16 cellular contexts compared by ENCODE assay signal in genomic region chr12:105315130-105315529, GRCh38. TPM values are rescaled to one million over a fixed set of nuclear protein-coding genes. Genes with fewer than 3 reads are reported as not detected.
DNase-seq lines count a peak whose midpoint lies in the region; ATAC-seq and TF ChIP-seq lines count a peak whose summit lies in the region.
"Had no signal": no experiment of that assay in that cellular context is flagged by ENCODE, and none has a peak within 500 bp of the region (broad histone marks: within the 10 kb centered on the region; RNA-seq: fewer than 3 reads in every experiment).

No MANE protein-coding gene starts in this region.

- intact Hi-C loops in CD4-positive, alpha-beta T cell (cut with DNase I, micrococcal nuclease) = no loop called here
- intact Hi-C loops in colonic mucosa (cut with DNase I) = no loop called here

- H3K9ac ChIP-seq in colonic mucosa (ENCODE audit: low read depth in 2 of 2, low read length in 2 of 2) = no peak overlapping the region

- H3K9me2 ChIP-seq in hepatocyte (replicated peaks; ENCODE audit: insufficient read depth) = no peaks in the 10 kb centered on the region

- H3K27ac Mint-ChIP-seq in CD4-positive, alpha-beta T cell = peak overlapping the region; percentile 50
- H3K27ac Mint-ChIP-seq in HFFc6 = peak overlapping the region; percentile 95
- H3K27ac Mint-ChIP-seq: GM23338 had no signal

- no peaks in the 10 kb centered on the region for H4K20me1 ChIP-seq in hepatocyte (ENCODE audit: insufficient read depth, poor library complexity, severe bottlenecking)

- no peaks in the 10 kb centered on the region for H3K79me2 ChIP-seq in hepatocyte

- no peaks in the 10 kb centered on the region for H3K9me3 ChIP-seq in CD4-positive, alpha-beta T cell (ENCODE audit: control insufficient read depth, low read length)
- no peaks in the 10 kb centered on the region for H3K9me3 ChIP-seq in colonic mucosa
- H3K9me3 ChIP-seq in hepatocyte (ENCODE audit: low read depth) = no peaks in the 10 kb centered on the region
- H3K9me3 ChIP-seq: BE2C had no signal

- peaks cover under 1% of the 10 kb centered on the region for H3K27me3 Mint-ChIP-seq in CD4-positive, alpha-beta T cell
- H3K27me3 Mint-ChIP-seq in HFFc6 (ENCODE audit: insufficient read depth) = peaks cover 3% of the 10 kb centered on the region; the same call in 1 of the 2 replicates

- H3K4me1 ChIP-seq in colonic mucosa = peaks cover 7% of the 10 kb centered on the region
- peaks cover 24% of the 10 kb centered on the region for H3K4me1 ChIP-seq in hepatocyte (ENCODE audit: insufficient read depth)
- H3K4me1 ChIP-seq: BE2C had no signal

- CTCF ChIA-PET in CD4-positive, alpha-beta T cell (lab: Charles Lee) = interaction anchor here (0.6 kb wide), 1 partner anchor 17 kb away, joined by 3 read pairs; no protein-coding TSS in a partner anchor

- no peak for TF ChIP-seq CTCF in CD4-positive, alpha-beta T cell (IDR thresholded peaks at IDR 0.05)
- TF ChIP-seq CTCF in HFFc6 (IDR thresholded peaks at IDR 0.05) (no peak), colonic mucosa (IDR thresholded peaks at IDR 0.05) (no peak), hepatocyte (IDR thresholded peaks at IDR 0.05; ENCODE audit: poor library complexity) (no peak)

- H3K27me3 ChIP-seq in CD4-positive, alpha-beta T cell (ENCODE audit: control insufficient read depth, insufficient read depth, low read length) = no peaks in the 10 kb centered on the region
- H3K27me3 ChIP-seq in colonic mucosa = no peaks in the 10 kb centered on the region
- H3K27me3 ChIP-seq in hepatocyte = no peaks in the 10 kb centered on the region
- H3K27me3 ChIP-seq: BE2C had no signal

- H3K9me3 Mint-ChIP-seq in CD4-positive, alpha-beta T cell = peaks cover 5% of the 10 kb centered on the region
- peaks cover 15% of the 10 kb centered on the region for H3K9me3 Mint-ChIP-seq in HFFc6

- no peaks in the 10 kb centered on the region for H3K36me3 ChIP-seq in colonic mucosa
- H3K36me3 ChIP-seq in hepatocyte (replicated peaks; ENCODE audit: insufficient read depth, low read depth) = no peaks in the 10 kb centered on the region
- H3K36me3 ChIP-seq: BE2C had no signal

- no peaks in the 10 kb centered on the region for H3K36me3 Mint-ChIP-seq in CD4-positive, alpha-beta T cell (ENCODE audit: low read depth)
- H3K36me3 Mint-ChIP-seq in HFFc6 (ENCODE audit: low read depth) = peaks cover 36% of the 10 kb centered on the region

- no peak for DNase-seq in CD4-positive, alpha-beta T cell
- DNase-seq in HFFc6 (no peak), colonic mucosa (no peak), hepatocyte (ENCODE audit: low spot score) (no peak), ecto neural progenitor cell (ENCODE audit: low spot score) (no peak), AG08395 (ENCODE audit: low spot score) (no peak), NCI-H128 (lab: John Stamatoyannopoulos, UW; ENCODE audit: unreplicated experiment) (no peak), cerebellum (ENCODE audit: low spot score) (no peak)
- DNase-seq: ACHN, BE2C, DMS 273 treated with DMSO at 0.1 percent for 48 hours, GF-D8, KBM-7, NCI-H524, PC-9 had no signal

- H3K4me1 Mint-ChIP-seq in CD4-positive, alpha-beta T cell (ENCODE audit: low read depth) = peaks cover 19% of the 10 kb centered on the region
- peaks cover 89% of the 10 kb centered on the region for H3K4me1 Mint-ChIP-seq in HFFc6 (ENCODE audit: low read depth)
- H3K4me1 Mint-ChIP-seq: GM23338 had no signal

- no peak overlapping the region for H3K4me3 Mint-ChIP-seq in CD4-positive, alpha-beta T cell
- no peak overlapping the region for H3K4me3 Mint-ChIP-seq in HFFc6
- H3K4me3 Mint-ChIP-seq: GM23338 had no signal

- POLR2A ChIA-PET in CD4-positive, alpha-beta T cell (lab: Charles Lee) = interaction anchor here (1.1 kb wide), 1 partner anchor 14 kb away, joined by 3 read pairs; no protein-coding TSS in a partner anchor

- ATAC-seq in CD4-positive, alpha-beta T cell (ENCODE audit: poor library complexity) = no peak
- ATAC-seq: GM23338 had no signal

- no peak overlapping the region for H3K4me3 ChIP-seq in colonic mucosa
- no peak overlapping the region for H3K4me3 ChIP-seq in hepatocyte
- H3K4me3 ChIP-seq: GM23338, PC-9 had no signal

- no peak overlapping the region for H2AFZ ChIP-seq in hepatocyte
- H2AFZ ChIP-seq: GM23338, PC-9 had no signal

- no peak overlapping the region for H3K27ac ChIP-seq in CD4-positive, alpha-beta T cell (ENCODE audit: low read depth, low read length)
- H3K27ac ChIP-seq in colonic mucosa (peak overlapping the region; percentile 13), hepatocyte (peak overlapping the region; percentile 94)
- H3K27ac ChIP-seq: PC-9 had no signal

- H3K4me2 ChIP-seq in hepatocyte = no peak overlapping the region
- H3K4me2 ChIP-seq: GM23338, PC-9 had no signal

- 76% methylated on average over 2 of the region's 2 CpGs for WGBS in hepatocyte (ENCODE audit: low lambda C conversion rate, missing lambda C conversion rate)

RNA-seq across cellular contexts. Expression of gene C12orf75, which starts 15.4 kb away (rescaled TPM):
- total RNA-seq in CD4-positive, alpha-beta T cell = 10 to 100 TPM; 16.7 to 17.0 TPM
- 1,000 to 10,000 TPM; 1,007 to 1,412 (median 1,300) TPM for total RNA-seq in HFFc6 (2021; fragmentation: NEBNext Ultra II Directional; extraction: Animal tissue kit (Norgen Biotek cat#: 25700))
- total RNA-seq in colonic mucosa (100 to 1,000 TPM in 1 of 2 donors, 10 to 100 TPM in 1; 77.9 to 109 TPM), hepatocyte (80.9 and 92.3 TPM in 2 replicates), cerebellum (33.7 TPM)
- polyA plus RNA-seq in hepatocyte = 95.2 and 103 TPM in 2 replicates

Comparison
In these comparisons a context has a peak if more than half of its experiments do, and no peak if none do; other contexts are left out.
1. RNA of gene C12orf75, which starts 15.4 kb away (total RNA-seq): 1,007 to 1,412 TPM in HFFc6; 77.9 to 109 TPM in colonic mucosa, 80.9 to 92.3 TPM in hepatocyte, 33.7 TPM in cerebellum (single experiment) and 16.7 to 17.0 TPM in CD4-positive, alpha-beta T cell; every median in the first group is over 4 times any median in the second.